Comparison of ENCODE assay signal across 15 cellular contexts in genomic region chr7:380724-381210, GRCh38.
A peak's percentile ranks its signal among the peaks of the same experiment; 100 is the strongest.
DNase-seq lines count a peak whose midpoint lies in the region; ATAC-seq and TF ChIP-seq lines count a peak whose summit lies in the region.
"Had no signal": no experiment of that assay in that cellular context is flagged by ENCODE, and none has a peak within 500 bp of the region (broad histone marks: within the 10 kb centered on the region; RNA-seq: fewer than 3 reads in every experiment).

No MANE protein-coding gene starts in this region.

- H3K27ac ChIP-seq in right atrium auricular region (no peak overlapping the region), RWPE2 (ENCODE audit: poor library complexity, severe bottlenecking) (no peak overlapping the region), transverse colon (no peak overlapping the region)
- H3K27ac ChIP-seq: body of pancreas, gastrocnemius medialis, prostate gland, upper lobe of left lung, VCaP had no signal

- peaks cover 0 to 30% of the 10 kb centered on the region in 2 donors for H3K9me3 ChIP-seq in right atrium auricular region
- H3K9me3 ChIP-seq in RWPE2 (ENCODE audit: severe bottlenecking) = no peaks in the 10 kb centered on the region
- peaks cover 14 to 17% of the 10 kb centered on the region in 2 donors for H3K9me3 ChIP-seq in transverse colon
- H3K9me3 ChIP-seq: prostate gland had no signal

- intact Hi-C loops in cardiac septum (cut with DNase I) (no loop called here), transverse colon (cut with DNase I; ENCODE audit: low total_unique reads) (no loop called here)

- DNase-seq in cardiac septum (ENCODE audit: low spot score) (peak; percentile 47), right atrium auricular region (ENCODE audit: low spot score) (no peak), RWPE2 (ENCODE audit: low spot score) (peak; percentile 55), islet precursor cell (peak; percentile 29), transverse colon (peak; percentile 5), NCI-H345 (lab: John Stamatoyannopoulos, UW) (no peak)
- DNase-seq: activated T-cell treated with anti-CD3 and anti-CD28 coated beads, Interleukin-2, amount 50 U/mL, for 4 hours; NCI-H1048 had no signal

- WGBS in transverse colon (ENCODE audit: low coverage in 1 of 2), 2 donors = 80% methylated on average over 8 of the region's 8 CpGs; no CpG with 5 or more reads in 1 of the 2 donors

- H3K4me3 ChIP-seq in right atrium auricular region (no peak overlapping the region), RWPE2 (ENCODE audit: severe bottlenecking) (no peak overlapping the region), transverse colon (no peak overlapping the region)
- H3K4me3 ChIP-seq: body of pancreas, prostate gland had no signal

- H3K4me1 ChIP-seq in right atrium auricular region (peaks cover 0 to 20% of the 10 kb centered on the region in 2 donors), RWPE2 (ENCODE audit: insufficient read depth, poor library complexity, severe bottlenecking) (no peaks in the 10 kb centered on the region), transverse colon (peaks cover 10 to 19% (median 12%) of the 10 kb centered on the region in 4 donors)
- H3K4me1 ChIP-seq: body of pancreas, prostate gland had no signal

- TF ChIP-seq EP300 in transverse colon (IDR thresholded peaks at IDR 0.05; ENCODE audit: low read depth) = no peak

- H3K27me3 ChIP-seq in right atrium auricular region (no peaks in the 10 kb centered on the region), RWPE2 (ENCODE audit: insufficient read depth, poor library complexity, severe bottlenecking) (no peaks in the 10 kb centered on the region), transverse colon (no peaks in the 10 kb centered on the region)
- H3K27me3 ChIP-seq: body of pancreas, upper lobe of left lung had no signal

- H3K36me3 ChIP-seq in right atrium auricular region (no peaks in the 10 kb centered on the region), RWPE2 (ENCODE audit: low read depth) (no peaks in the 10 kb centered on the region), transverse colon (no peaks in the 10 kb centered on the region)
- H3K36me3 ChIP-seq: gastrocnemius medialis, prostate gland, upper lobe of left lung had no signal

- ATAC-seq in RWPE2 (ENCODE audit: low read depth) (no peak), HG02852 (IDR thresholded peaks at IDR 0.05; ENCODE audit: unreplicated experiment) (no peak), GM21447 (IDR thresholded peaks at IDR 0.05; ENCODE audit: unreplicated experiment) (no peak)
- ATAC-seq: body of pancreas, gastrocnemius medialis had no signal

- in situ Hi-C loops in transverse colon (cut with MboI; ENCODE audit: low pct_ligation_motif_present in 1 of 4, low pct_unique_long_range_greater_than_20kb in 1 of 4, low sequenced_read_pairs in 3 of 4) = no loop called here

- TF ChIP-seq CTCF in right atrium auricular region (IDR thresholded peaks at IDR 0.05) (no peak), RWPE2 (IDR thresholded peaks at IDR 0.05; ENCODE audit: poor library complexity, severe bottlenecking) (no peak), transverse colon (IDR thresholded peaks at IDR 0.05) (no peak)

- TF ChIP-seq POLR2A in transverse colon (IDR thresholded peaks at IDR 0.05) = no peak

Comparison
In these comparisons a context has a peak if more than half of its experiments do, and no peak if none do; other contexts are left out.
1. DNase-seq: peak in cardiac septum (single experiment), RWPE2 (single experiment), islet precursor cell (single experiment) and transverse colon (single experiment); none in right atrium auricular region (single experiment) and NCI-H345 (single experiment).